In the genomic region with DNA sequence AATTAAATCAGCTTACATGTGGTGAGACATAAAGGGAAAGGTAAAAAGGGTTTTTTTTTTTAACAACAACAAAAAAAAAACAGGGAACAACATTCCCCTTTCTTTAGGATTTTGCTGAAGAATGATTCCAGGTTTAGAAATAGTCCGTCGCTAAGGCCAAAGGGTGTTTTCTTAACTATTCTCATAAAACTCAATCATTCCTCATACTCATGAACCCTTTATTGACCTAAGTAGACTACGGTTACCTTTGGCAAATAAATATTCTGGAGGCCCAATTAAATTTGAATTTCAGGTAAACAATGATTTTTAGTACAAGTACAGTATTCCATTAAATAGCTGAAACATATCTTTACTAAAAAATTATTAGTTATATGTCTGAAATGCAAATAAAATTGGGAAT, we compare ENCODE assay signal across 8 cellular contexts.
"Had no signal": no experiment of that assay in that cellular context is flagged by ENCODE, and none has a peak within 500 bp of the region (broad histone marks: within the 10 kb centered on the region; RNA-seq: fewer than 3 reads in every experiment).

No MANE protein-coding gene starts in this region.

- H3K4me3 ChIP-seq: GM23248, HAP-1 had no signal

- H3K36me3 ChIP-seq: HAP-1 had no signal

- H3K9me3 ChIP-seq: HAP-1 had no signal

- H2AFZ ChIP-seq: GM23248 had no signal

- H3K9ac ChIP-seq: GM23248 had no signal

- H3K27ac ChIP-seq: GM23248, HL-60 had no signal

- FAIRE-seq: HepG2 had no signal

- ATAC-seq: HCT116, HepG2 had no signal

- DNase-seq: GM23248, GOT3, H7, HFFc6 had no signal
